Comparison of ENCODE assay signal across 8 cellular contexts in genomic region chrX:71067727-71068051, GRCh38. TPM values are rescaled to one million over a fixed set of nuclear protein-coding genes. Genes with fewer than 3 reads are reported as not detected.
DNase-seq lines count a peak whose midpoint lies in the region; ATAC-seq and TF ChIP-seq lines count a peak whose summit lies in the region.

No MANE protein-coding gene starts in this region.

- POLR2A ChIA-PET in PC-3 (lab: Charles Lee; ENCODE audit: unreplicated experiment), result interaction anchor here (0.6 to 0.7 kb wide), 2 partner anchors 17 to 52 kb away, joined by 4 to 13 read pairs; no protein-coding TSS in a partner anchor

- no peak for TF ChIP-seq CTCF in PC-3 (conservative IDR thresholded peaks at IDR 0.05; ENCODE audit: low read depth, low read length)
- TF ChIP-seq CTCF in epithelial cell of esophagus (IDR thresholded peaks at IDR 0.05; ENCODE audit: insufficient read depth, low read depth, low read length, missing control alignments), result no peak
- TF ChIP-seq CTCF in GM20000 (IDR thresholded peaks at IDR 0.05; ENCODE audit: extremely low read depth, missing control alignments), result no peak

- H3K27me3 ChIP-seq in PC-3 (ENCODE audit: low read length) (no peaks in the 10 kb centered on the region), neuron (ENCODE audit: insufficient read depth, low read length) (no peaks in the 10 kb centered on the region)

- CTCF ChIA-PET in PC-3 (lab: Charles Lee), result no interaction called here

- peak overlapping the region; percentile 81 for H3K4me3 ChIP-seq in PC-3 (ENCODE audit: low read length)
- peak overlapping the region; percentile 71 for H3K4me3 ChIP-seq in epithelial cell of esophagus (ENCODE audit: low read length)
- H3K4me3 ChIP-seq in neuron (ENCODE audit: low read length), result peak overlapping the region; percentile 89

- H3K27ac ChIP-seq in PC-3 (ENCODE audit: low read length), result peak overlapping the region; percentile 66

- no peaks in the 10 kb centered on the region for H4K20me1 ChIP-seq in PC-3 (ENCODE audit: low read length)

- H3K36me3 ChIP-seq in PC-3 (ENCODE audit: low read depth, low read length) (no peaks in the 10 kb centered on the region), neuron (ENCODE audit: insufficient read depth, low read length) (peaks cover 3% of the 10 kb centered on the region)

- intact Hi-C loops in PC-3 (cut with micrococcal nuclease), result no loop called here

- BruUV-seq in PC-3 (replicated peaks; lab: Mats Ljungman, UMichigan), result no TSS peak

- H3K9me3 ChIP-seq in PC-3 (ENCODE audit: low read length) (no peaks in the 10 kb centered on the region), neuron (ENCODE audit: low read length) (no peaks in the 10 kb centered on the region)

- peak overlapping the region; percentile 82 for H3K9ac ChIP-seq in PC-3 (ENCODE audit: low read length)

- no peaks in the 10 kb centered on the region for H3F3A ChIP-seq in PC-3 (ENCODE audit: low read length, unreplicated experiment)

- peak; percentile 2 for DNase-seq in NCI-H510A treated with DMSO at 0.1 percent for 48 hours (lab: John Stamatoyannopoulos, UW)
- DNase-seq in NCI-H510A (lab: John Stamatoyannopoulos, UW), result no peak
- peak; percentile 6 for DNase-seq in PC-3
- no peak for DNase-seq in epithelial cell of esophagus (ENCODE audit: low read depth)
- no peak for DNase-seq in stimulated activated naive CD4-positive, alpha-beta T cell (lab: John Stamatoyannopoulos, UW)
- no peak for DNase-seq in GM20000 (ENCODE audit: low spot score)

- H3K79me2 ChIP-seq in PC-3 (ENCODE audit: low read length), result peaks cover 35% of the 10 kb centered on the region

- H3K4me2 ChIP-seq in PC-3 (ENCODE audit: low read length), result peak overlapping the region; percentile 85

- ATAC-seq in PC-3, result peak; percentile 21
- ATAC-seq in HG02885 (IDR thresholded peaks at IDR 0.05; ENCODE audit: poor library complexity, unreplicated experiment), result no peak

- H3K4me1 ChIP-seq in PC-3 (ENCODE audit: insufficient read depth, low read length) (peaks cover 13% of the 10 kb centered on the region), neuron (ENCODE audit: insufficient read depth, low read length) (peaks cover 7% of the 10 kb centered on the region)

- peak overlapping the region; percentile 74 for H2AFZ ChIP-seq in PC-3 (ENCODE audit: low read length)
- peak overlapping the region; percentile 79 for H2AFZ ChIP-seq in neuron (ENCODE audit: low read depth, low read length)

- no peaks in the 10 kb centered on the region for H3K9me2 ChIP-seq in PC-3 (replicated peaks; ENCODE audit: low read length)

RNA-seq across cellular contexts. Expression of gene SNX12, which starts 0.4 kb away (rescaled TPM):
- total RNA-seq in PC-3 (2014; rRNA removed), result 43.9 and 48.4 TPM in 2 replicates

RNA-seq across cellular contexts. Expression of gene FOXO4, which starts 28.0 kb away (rescaled TPM):
- total RNA-seq in PC-3 (2014; rRNA removed), result 5.1 and 5.6 TPM in 2 replicates

RNA-seq across cellular contexts. Expression of gene CXorf65, which starts 38.9 kb away (rescaled TPM):
- not detected in 2 replicates for total RNA-seq in PC-3 (2014; rRNA removed)

RNA-seq across cellular contexts. Expression of gene IL2RG, which starts 43.7 kb away (rescaled TPM):
- not detected in 2 replicates for total RNA-seq in PC-3 (2014; rRNA removed)

RNA-seq across cellular contexts. Expression of gene MED12, which starts 50.7 kb away (rescaled TPM):
- total RNA-seq in PC-3 (2014; rRNA removed), result 28.1 and 45.8 TPM in 2 replicates

Comparison
In these comparisons a context has a peak if more than half of its experiments do, and no peak if none do; other contexts are left out.
1. DNase-seq: peak in NCI-H510A treated with DMSO at 0.1 percent for 48 hours (single experiment) and PC-3 (single experiment); none in NCI-H510A (single experiment), epithelial cell of esophagus (single experiment), stimulated activated naive CD4-positive, alpha-beta T cell (0 of 6) and GM20000 (single experiment).
2. Peak in every context shown above with its lines, with median percentiles within 50 percentile points of each other: H3K4me3 ChIP-seq.